Comparison of ENCODE assay signal across 20 cellular contexts in the genomic region with DNA sequence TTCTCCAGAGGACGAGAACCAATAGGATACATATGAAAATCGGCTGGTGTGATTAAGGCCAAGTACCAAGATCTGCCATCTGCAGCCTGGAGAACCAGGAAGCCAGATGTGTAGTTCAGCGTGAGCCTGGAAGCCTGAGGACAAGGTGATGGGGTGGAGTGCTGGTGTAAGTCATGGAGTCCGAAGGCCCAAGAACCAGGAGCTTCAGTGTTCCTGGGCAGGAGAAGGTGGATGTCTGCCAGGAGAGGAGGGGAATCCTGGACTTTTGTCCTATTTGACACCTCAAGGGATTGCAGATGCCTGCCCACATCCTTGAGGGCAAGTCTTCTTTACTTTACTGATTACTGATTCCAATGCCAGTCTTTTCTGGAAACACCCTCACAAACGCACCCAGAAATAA.
"Had no signal": no experiment of that assay in that cellular context is flagged by ENCODE, and none has a peak within 500 bp of the region (broad histone marks: within the 10 kb centered on the region; RNA-seq: fewer than 3 reads in every experiment).

No MANE protein-coding gene starts in this region.

- H3K27ac Mint-ChIP-seq: activated CD4-positive, alpha-beta memory T cell treated with anti-CD3 and anti-CD28 coated beads, Interleukin-2, amount 10 ng/mL, durations not matched to agents 7 days and 5 days; activated CD4-positive, alpha-beta T cell treated with anti-CD3 and anti-CD28 coated beads, Interleukin-2, amount 10 ng/mL, durations not matched to agents 24 days and 14 days; activated naive CD8-positive, alpha-beta T cell treated with anti-CD3 and anti-CD28 coated beads, Interleukin-2, amount 10 ng/mL, durations not matched to agents 7 days and 5 days; activated T-helper 17 cell treated with anti-CD3 and anti-CD28 coated beads, Interleukin-2, amount 50 U/mL, for 72 hours had no signal

- H3K4me3 ChIP-seq: breast epithelium, dorsolateral prefrontal cortex, esophagus squamous epithelium, gastrocnemius medialis, smooth muscle cell had no signal

- H3K27me3 ChIP-seq: breast epithelium, dorsolateral prefrontal cortex, esophagus squamous epithelium, gastrocnemius medialis had no signal

- H3K9me3 ChIP-seq: breast epithelium, esophagus squamous epithelium, gastrocnemius medialis had no signal

- H3K4me1 ChIP-seq: breast epithelium, esophagus squamous epithelium, gastrocnemius medialis had no signal

- H3K4me2 ChIP-seq: smooth muscle cell had no signal

- H3K9me3 Mint-ChIP-seq: activated CD4-positive, alpha-beta memory T cell treated with anti-CD3 and anti-CD28 coated beads, Interleukin-2, amount 10 ng/mL, durations not matched to agents 7 days and 5 days; activated CD4-positive, alpha-beta T cell treated with anti-CD3 and anti-CD28 coated beads, Interleukin-2, amount 10 ng/mL, durations not matched to agents 24 days and 14 days; activated naive CD8-positive, alpha-beta T cell treated with anti-CD3 and anti-CD28 coated beads, Interleukin-2, amount 10 ng/mL, durations not matched to agents 7 days and 5 days; activated T-helper 17 cell treated with anti-CD3 and anti-CD28 coated beads, Interleukin-2, amount 50 U/mL, for 72 hours; central memory CD8-positive, alpha-beta T cell had no signal

- ATAC-seq: activated T-helper 17 cell treated with anti-CD3 and anti-CD28 coated beads, Interleukin-2, amount 50 U/mL, for 72 hours; gastrocnemius medialis; sciatic nerve; stimulated activated naive CD8-positive, alpha-beta T cell treated with anti-CD3 and anti-CD28 coated beads, Interleukin-15, Interleukin-2, amounts not matched to agents 100 U/mL and 50 U/mL, for 24 hours had no signal

- H3K36me3 ChIP-seq: breast epithelium, esophagus squamous epithelium, gastrocnemius medialis had no signal

- DNase-seq: activated CD4-positive, alpha-beta memory T cell treated with anti-CD3 and anti-CD28 coated beads, Interleukin-2, amount 10 ng/mL, durations not matched to agents 7 days and 5 days; activated CD4-positive, alpha-beta T cell treated with anti-CD3 and anti-CD28 coated beads, Interleukin-2, amount 10 ng/mL, durations not matched to agents 24 days and 14 days; activated CD4-positive, CD25-positive, alpha-beta regulatory T cell; activated naive CD4-positive, alpha-beta T cell; activated naive CD8-positive, alpha-beta T cell treated with anti-CD3 and anti-CD28 coated beads, Interleukin-2, amount 10 ng/mL, durations not matched to agents 7 days and 5 days; activated T-cell treated with anti-CD3 and anti-CD28 coated beads for 4 hours; amniotic stem cell; dorsolateral prefrontal cortex; esophagus squamous epithelium; gastrocnemius medialis; hippocampal formation; nucleus accumbens; stimulated activated CD4-positive, alpha-beta T cell treated with anti-CD3 and anti-CD28 coated beads, Interleukin-2, amount 100 ng/mL, for 48 hours; stimulated activated naive CD8-positive, alpha-beta T cell treated with anti-CD3 and anti-CD28 coated beads, Interleukin-15, Interleukin-2, amounts not matched to agents 100 U/mL and 50 U/mL, for 24 hours; T-helper 9 cell had no signal

- H3K27me3 Mint-ChIP-seq: activated CD4-positive, alpha-beta memory T cell treated with anti-CD3 and anti-CD28 coated beads, Interleukin-2, amount 10 ng/mL, durations not matched to agents 7 days and 5 days; activated CD4-positive, alpha-beta T cell treated with anti-CD3 and anti-CD28 coated beads, Interleukin-2, amount 10 ng/mL, durations not matched to agents 24 days and 14 days; activated naive CD8-positive, alpha-beta T cell treated with anti-CD3 and anti-CD28 coated beads, Interleukin-2, amount 10 ng/mL, durations not matched to agents 7 days and 5 days; activated T-helper 17 cell treated with anti-CD3 and anti-CD28 coated beads, Interleukin-2, amount 50 U/mL, for 72 hours; central memory CD8-positive, alpha-beta T cell had no signal

- H3K27ac ChIP-seq: breast epithelium, esophagus squamous epithelium, gastrocnemius medialis had no signal

- H3K4me3 Mint-ChIP-seq: activated CD4-positive, alpha-beta memory T cell treated with anti-CD3 and anti-CD28 coated beads, Interleukin-2, amount 10 ng/mL, durations not matched to agents 7 days and 5 days; activated CD4-positive, alpha-beta T cell treated with anti-CD3 and anti-CD28 coated beads, Interleukin-2, amount 10 ng/mL, durations not matched to agents 24 days and 14 days; activated naive CD8-positive, alpha-beta T cell treated with anti-CD3 and anti-CD28 coated beads, Interleukin-2, amount 10 ng/mL, durations not matched to agents 7 days and 5 days; activated T-helper 17 cell treated with anti-CD3 and anti-CD28 coated beads, Interleukin-2, amount 50 U/mL, for 72 hours had no signal
